ENCODE assay signal across 1 cellular context in genomic region chr19:1856698-1857603, GRCh38.
TF ChIP-seq lines count a peak whose summit lies in the region.

No MANE protein-coding gene starts in this region.

TF ChIP-seq in HEK293, 187 proteins besides CTCF, POLR2A, EP300 and RAD21 (continued from another document):
- TF ChIP-seq, protein P1, sequence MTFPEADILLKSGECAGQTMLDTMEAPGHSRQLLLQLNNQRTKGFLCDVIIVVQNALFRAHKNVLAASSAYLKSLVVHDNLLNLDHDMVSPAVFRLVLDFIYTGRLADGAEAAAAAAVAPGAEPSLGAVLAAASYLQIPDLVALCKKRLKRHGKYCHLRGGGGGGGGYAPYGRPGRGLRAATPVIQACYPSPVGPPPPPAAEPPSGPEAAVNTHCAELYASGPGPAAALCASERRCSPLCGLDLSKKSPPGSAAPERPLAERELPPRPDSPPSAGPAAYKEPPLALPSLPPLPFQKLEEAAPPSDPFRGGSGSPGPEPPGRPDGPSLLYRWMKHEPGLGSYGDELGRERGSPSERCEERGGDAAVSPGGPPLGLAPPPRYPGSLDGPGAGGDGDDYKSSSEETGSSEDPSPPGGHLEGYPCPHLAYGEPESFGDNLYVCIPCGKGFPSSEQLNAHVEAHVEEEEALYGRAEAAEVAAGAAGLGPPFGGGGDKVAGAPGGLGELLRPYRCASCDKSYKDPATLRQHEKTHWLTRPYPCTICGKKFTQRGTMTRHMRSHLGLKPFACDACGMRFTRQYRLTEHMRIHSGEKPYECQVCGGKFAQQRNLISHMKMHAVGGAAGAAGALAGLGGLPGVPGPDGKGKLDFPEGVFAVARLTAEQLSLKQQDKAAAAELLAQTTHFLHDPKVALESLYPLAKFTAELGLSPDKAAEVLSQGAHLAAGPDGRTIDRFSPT (tag by site-specific recombination; IDR thresholded peaks at IDR 0.05), result peak; percentile 31; the same call in 1 of the 2 replicates
- peak; percentile 50 for TF ChIP-seq KLF1 (tag by site-specific recombination; IDR thresholded peaks at IDR 0.05)
- TF ChIP-seq ZNF426 (tag by site-specific recombination; IDR thresholded peaks at IDR 0.05), result no peak
- 0 out of 2 replicates have a peak, but pooled peaks have one; percentile 21 for TF ChIP-seq SP2 (tag by site-specific recombination; IDR thresholded peaks at IDR 0.05)
- TF ChIP-seq, protein P2, sequence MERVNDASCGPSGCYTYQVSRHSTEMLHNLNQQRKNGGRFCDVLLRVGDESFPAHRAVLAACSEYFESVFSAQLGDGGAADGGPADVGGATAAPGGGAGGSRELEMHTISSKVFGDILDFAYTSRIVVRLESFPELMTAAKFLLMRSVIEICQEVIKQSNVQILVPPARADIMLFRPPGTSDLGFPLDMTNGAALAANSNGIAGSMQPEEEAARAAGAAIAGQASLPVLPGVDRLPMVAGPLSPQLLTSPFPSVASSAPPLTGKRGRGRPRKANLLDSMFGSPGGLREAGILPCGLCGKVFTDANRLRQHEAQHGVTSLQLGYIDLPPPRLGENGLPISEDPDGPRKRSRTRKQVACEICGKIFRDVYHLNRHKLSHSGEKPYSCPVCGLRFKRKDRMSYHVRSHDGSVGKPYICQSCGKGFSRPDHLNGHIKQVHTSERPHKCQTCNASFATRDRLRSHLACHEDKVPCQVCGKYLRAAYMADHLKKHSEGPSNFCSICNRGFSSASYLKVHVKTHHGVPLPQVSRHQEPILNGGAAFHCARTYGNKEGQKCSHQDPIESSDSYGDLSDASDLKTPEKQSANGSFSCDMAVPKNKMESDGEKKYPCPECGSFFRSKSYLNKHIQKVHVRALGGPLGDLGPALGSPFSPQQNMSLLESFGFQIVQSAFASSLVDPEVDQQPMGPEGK (tag by site-specific recombination; IDR thresholded peaks at IDR 0.05), result peak; percentile 69
